ENCODE assay signal across 18 cellular contexts in genomic region chr2:67867735-67868134, GRCh38.
A peak's percentile ranks its signal among the peaks of the same experiment; 100 is the strongest.
DNase-seq lines count a peak whose midpoint lies in the region; ATAC-seq and TF ChIP-seq lines count a peak whose summit lies in the region.
"Had no signal": no experiment of that assay in that cellular context is flagged by ENCODE, and none has a peak within 500 bp of the region (broad histone marks: within the 10 kb centered on the region; RNA-seq: fewer than 3 reads in every experiment).

No MANE protein-coding gene starts in this region.

- intact Hi-C loops in Right ventricle myocardium superior (cut with DNase I) (no loop called here), body of pancreas (cut with DNase I) (no loop called here)

- DNase-seq in ACHN (peak; percentile 33), M059J (ENCODE audit: low read depth) (peak; percentile 83), astrocyte of the spinal cord (ENCODE audit: low read depth, low spot score) (peak; percentile 53), kidney glomerular epithelial cell (lab: John Stamatoyannopoulos, UW) (peak; percentile 36), Right ventricle myocardium superior (no peak), body of pancreas (no peak)
- DNase-seq: activated B cell treated with CpG ODN at 0.5 μM for 24 hours; activated CD8-positive, alpha-beta T cell treated with anti-CD3 and anti-CD28 coated beads for 36 hours; activated T-cell treated with anti-CD3 and anti-CD28 coated beads, Interleukin-2, amount 50 U/mL, for 48 hours; central memory CD4-positive, alpha-beta T cell; effector memory CD8-positive, alpha-beta T cell; MV-4-11; NCI-H1930; SHP77 treated with DMSO at 0.1 percent for 48 hours had no signal

- no peaks in the 10 kb centered on the region for H3K36me3 ChIP-seq in body of pancreas (replicated peaks in 1 of 2; ENCODE audit: insufficient read depth in 1 of 2, low read depth in 2 of 2)
- H3K36me3 ChIP-seq: tibial nerve had no signal

- no peak overlapping the region for H3K27ac ChIP-seq in body of pancreas
- H3K27ac ChIP-seq: tibial nerve had no signal

- TF ChIP-seq CTCF in astrocyte of the spinal cord (IDR thresholded peaks at IDR 0.05; ENCODE audit: low read depth, low read length) = no peak
- no peak for TF ChIP-seq CTCF in body of pancreas (IDR thresholded peaks at IDR 0.05)

- H3K4me3 ChIP-seq in astrocyte of the spinal cord (ENCODE audit: low read depth, low read length) (no peak overlapping the region), body of pancreas (no peak overlapping the region)
- H3K4me3 ChIP-seq: tibial nerve had no signal

- H3K27me3 ChIP-seq in body of pancreas = no peaks in the 10 kb centered on the region
- H3K27me3 ChIP-seq: tibial nerve had no signal

- ATAC-seq in HG03460 (IDR thresholded peaks at IDR 0.05; ENCODE audit: unreplicated experiment) (no peak), HG03354 (IDR thresholded peaks at IDR 0.05; ENCODE audit: poor library complexity, severe bottlenecking, unreplicated experiment) (no peak), Right ventricle myocardium superior (ENCODE audit: poor library complexity) (no peak), body of pancreas (no peak)
- ATAC-seq: activated CD8-positive, alpha-beta T cell treated with anti-CD3 and anti-CD28 coated beads for 36 hours; effector memory CD8-positive, alpha-beta T cell; stimulated activated effector memory CD8-positive, alpha-beta T cell treated with anti-CD3 and anti-CD28 coated beads, Interleukin-12 subunit alpha, Interleukin-12 subunit beta, amount 100 ng/mL, for 72 hours had no signal

- in situ Hi-C loops in ACHN (cut with HindIII; ENCODE audit: low pct_ligation_motif_present, low pct_unique_long_range_greater_than_20kb, low sequenced_read_pairs) (no loop called here), astrocyte of the spinal cord (cut with HindIII; ENCODE audit: low sequenced_read_pairs) (no loop called here)

- TF ChIP-seq POLR2A in body of pancreas (IDR thresholded peaks at IDR 0.05) = no peak

- H3K4me1 ChIP-seq in body of pancreas = no peaks in the 10 kb centered on the region
- H3K4me1 ChIP-seq: tibial nerve had no signal

- no peaks in the 10 kb centered on the region for H3K9me3 ChIP-seq in body of pancreas
- H3K9me3 ChIP-seq: tibial nerve had no signal

- WGBS in body of pancreas, 2 donors = 42 to 50% methylated on average over 5 of the region's 5 CpGs

Comparison
In these comparisons a context has a peak if more than half of its experiments do, and no peak if none do; other contexts are left out.
1. DNase-seq: peak in ACHN (single experiment), M059J (single experiment), astrocyte of the spinal cord (single experiment) and kidney glomerular epithelial cell (single experiment); none in Right ventricle myocardium superior (single experiment) and body of pancreas (0 of 4).